Comparison of ENCODE assay signal across 9 cellular contexts in the genomic region with DNA sequence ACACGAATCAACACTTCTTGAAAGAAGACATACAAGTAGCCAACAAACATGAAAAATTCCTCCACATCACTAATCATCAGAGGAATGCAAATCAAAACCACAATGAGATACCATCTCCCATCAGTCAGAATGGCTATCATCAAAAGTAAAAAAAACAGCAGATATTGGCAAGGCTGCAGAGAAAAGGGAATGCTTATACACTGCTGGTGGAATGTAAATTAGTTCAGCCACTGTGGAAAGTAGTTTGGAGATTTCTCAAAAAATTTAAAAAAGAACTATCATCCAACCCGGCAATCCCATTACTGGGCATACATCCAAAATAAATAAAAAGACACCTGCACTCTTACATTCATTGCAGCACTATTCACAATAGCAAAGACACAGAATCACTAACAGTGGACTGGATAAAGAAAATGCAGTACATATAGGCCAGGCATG.
DNase-seq lines count a peak whose midpoint lies in the region; ATAC-seq, FAIRE-seq and TF ChIP-seq lines count a peak whose summit lies in the region.
"Had no signal": no experiment of that assay in that cellular context is flagged by ENCODE, and none has a peak within 500 bp of the region (broad histone marks: within the 10 kb centered on the region; RNA-seq: fewer than 3 reads in every experiment).

No MANE protein-coding gene starts in this region.

- TF ChIP-seq CTCF in endothelial cell of umbilical vein (IDR thresholded peaks at IDR 0.05; ENCODE audit: extremely low read depth in 1 of 2, insufficient read depth in 1 of 2, low read depth in 1 of 2, low read length in 2 of 2) (no peak), upper lobe of left lung (IDR thresholded peaks at IDR 0.05) (no peak), chondrocyte (IDR thresholded peaks at IDR 0.05) (no peak)

- H3K27me3 ChIP-seq in endothelial cell of umbilical vein (ENCODE audit: control insufficient read depth in 2 of 2, insufficient read depth in 2 of 2, low read length in 2 of 2): no peaks in the 10 kb centered on the region
- H3K27me3 ChIP-seq in upper lobe of left lung: no peaks in the 10 kb centered on the region

- no peaks in the 10 kb centered on the region for H3K27me3 Mint-ChIP-seq in chondrocyte (ENCODE audit: low read depth)

- no peak for TF ChIP-seq EP300 in upper lobe of left lung (IDR thresholded peaks at IDR 0.05)

- peaks cover 14% of the 10 kb centered on the region for H3K4me1 Mint-ChIP-seq in chondrocyte (ENCODE audit: low read depth)

- no peak overlapping the region for H3K27ac Mint-ChIP-seq in chondrocyte (ENCODE audit: unreplicated experiment)
- H3K27ac Mint-ChIP-seq: T-helper 1 cell treated with Interleukin-12 subunit alpha and Interleukin-12 subunit beta and Interleukin-4 antibody, amounts not matched to agents 30 μg/mL and 1 μg/mL, for 36 hours had no signal

- no TSS peak for BruUV-seq in endothelial cell of umbilical vein (replicated peaks; lab: Mats Ljungman, UMichigan)

- H3K9me3 ChIP-seq in endothelial cell of umbilical vein (replicated peaks; ENCODE audit: control insufficient read depth, insufficient read depth, low read length) (no peaks in the 10 kb centered on the region), upper lobe of left lung (no peaks in the 10 kb centered on the region)

- H3K27ac ChIP-seq in endothelial cell of umbilical vein (ENCODE audit: insufficient read depth, low read depth, low read length) (no peak overlapping the region), upper lobe of left lung (no peak overlapping the region)

- H4K20me1 ChIP-seq in endothelial cell of umbilical vein (replicated peaks; ENCODE audit: control insufficient read depth, extremely low read depth, insufficient read depth, low read length): no peaks in the 10 kb centered on the region

- POLR2A ChIA-PET in endothelial cell of umbilical vein (lab: Charles Lee): no interaction called here

- FAIRE-seq in endothelial cell of umbilical vein (lab: Jason Lieb, UNC): no peak
- FAIRE-seq: islet of Langerhans had no signal

- H3K9me3 Mint-ChIP-seq in chondrocyte (ENCODE audit: low read depth): peaks cover 6% of the 10 kb centered on the region

- DNase-seq in HS-27A (ENCODE audit: low read depth): peak; percentile 62
- DNase-seq in NCI-H446 treated with DMSO at 0.1 percent for 48 hours (lab: John Stamatoyannopoulos, UW): peak; percentile 49
- DNase-seq in endothelial cell of umbilical vein (ENCODE audit: low read depth, low spot score): peak; percentile 57
- DNase-seq in sciatic nerve (ENCODE audit: low spot score): no peak
- no peak for DNase-seq in upper lobe of left lung
- DNase-seq in NCI-H69 (lab: John Stamatoyannopoulos, UW): no peak
- DNase-seq in chondrocyte (ENCODE audit: low spot score): no peak

- H3K9me1 ChIP-seq in endothelial cell of umbilical vein (replicated peaks; ENCODE audit: control insufficient read depth, extremely low read depth, insufficient read depth, low read length): no peaks in the 10 kb centered on the region

- intact Hi-C loops in endothelial cell of umbilical vein (cut with micrococcal nuclease): no loop called here
- intact Hi-C loops in sciatic nerve (cut with DNase I): no loop called here

- H3K4me2 ChIP-seq in endothelial cell of umbilical vein (ENCODE audit: insufficient read depth, low read length): no peak overlapping the region

- CTCF ChIA-PET in endothelial cell of umbilical vein (lab: Charles Lee): interaction anchor here (6.2 kb wide), 1 partner anchor 19 kb away, joined by 52 read pairs; no protein-coding TSS in a partner anchor

- H2AFZ ChIP-seq in endothelial cell of umbilical vein (ENCODE audit: low read depth, low read length): no peak overlapping the region

- H3K4me3 ChIP-seq in endothelial cell of umbilical vein (replicated peaks in 1 of 3; ENCODE audit: insufficient read depth in 1 of 3, low read depth in 1 of 3, low read length in 3 of 3) (no peak overlapping the region), upper lobe of left lung (no peak overlapping the region)

- TF ChIP-seq POLR2A in endothelial cell of umbilical vein (IDR thresholded peaks at IDR 0.05; ENCODE audit: low read depth, low read length): no peak
- TF ChIP-seq POLR2A in upper lobe of left lung (IDR thresholded peaks at IDR 0.05): no peak

- dilution Hi-C loops in endothelial cell of umbilical vein (cut with MboI; ENCODE audit: extremely low pct_ligation_motif_present, low sequenced_read_pairs): no loop called here

- H3K4me1 ChIP-seq in endothelial cell of umbilical vein (ENCODE audit: control insufficient read depth, extremely low read depth, insufficient read depth, low read length) (peaks cover 4% of the 10 kb centered on the region), upper lobe of left lung (peaks cover 0 to 3% (median 0%) of the 10 kb centered on the region in 4 donors)

- 31 to 41% methylated on average over 2 of the region's 2 CpGs for WGBS in upper lobe of left lung, 2 donors

- H3K79me2 ChIP-seq in endothelial cell of umbilical vein (ENCODE audit: control insufficient read depth, insufficient read depth, low read length): peaks cover 4% of the 10 kb centered on the region

- ATAC-seq in sciatic nerve (peak; percentile 44), upper lobe of left lung (ENCODE audit: low FRiP score in 2 of 2) (no peak)

- peaks cover 2% of the 10 kb centered on the region for H3K36me3 Mint-ChIP-seq in chondrocyte (ENCODE audit: low read depth)

- H3K36me3 ChIP-seq in endothelial cell of umbilical vein (ENCODE audit: control insufficient read depth in 2 of 2, extremely low read depth in 1 of 2, insufficient read depth in 2 of 2, low read length in 2 of 2) (no peaks in the 10 kb centered on the region), upper lobe of left lung (no peaks in the 10 kb centered on the region)

- H3K4me3 Mint-ChIP-seq in chondrocyte (ENCODE audit: unreplicated experiment): no peak overlapping the region
- H3K4me3 Mint-ChIP-seq: T-helper 1 cell treated with Interleukin-12 subunit alpha and Interleukin-12 subunit beta and Interleukin-4 antibody, amounts not matched to agents 30 μg/mL and 1 μg/mL, for 36 hours had no signal

- H3K9ac ChIP-seq in endothelial cell of umbilical vein (replicated peaks; ENCODE audit: extremely low read depth, insufficient read depth, low read length): no peak overlapping the region

TF ChIP-seq in endothelial cell of umbilical vein, 7 proteins besides CTCF, POLR2A, EP300 and RAD21:
- TF ChIP-seq POLR2AphosphoS5 (IDR thresholded peaks at IDR 0.05; ENCODE audit: insufficient read depth, low read depth, low read length): no peak
- peak; percentile 53 for TF ChIP-seq GATA2 (IDR thresholded peaks at IDR 0.05; ENCODE audit: insufficient read depth, insufficient read length, low read depth, low read length)

Comparison
In these comparisons a context has a peak if more than half of its experiments do, and no peak if none do; other contexts are left out.
1. DNase-seq: peak in HS-27A (single experiment), NCI-H446 treated with DMSO at 0.1 percent for 48 hours (single experiment) and endothelial cell of umbilical vein (single experiment); none in sciatic nerve (single experiment), upper lobe of left lung (0 of 2), NCI-H69 (single experiment) and chondrocyte (single experiment).